In the genomic region with DNA sequence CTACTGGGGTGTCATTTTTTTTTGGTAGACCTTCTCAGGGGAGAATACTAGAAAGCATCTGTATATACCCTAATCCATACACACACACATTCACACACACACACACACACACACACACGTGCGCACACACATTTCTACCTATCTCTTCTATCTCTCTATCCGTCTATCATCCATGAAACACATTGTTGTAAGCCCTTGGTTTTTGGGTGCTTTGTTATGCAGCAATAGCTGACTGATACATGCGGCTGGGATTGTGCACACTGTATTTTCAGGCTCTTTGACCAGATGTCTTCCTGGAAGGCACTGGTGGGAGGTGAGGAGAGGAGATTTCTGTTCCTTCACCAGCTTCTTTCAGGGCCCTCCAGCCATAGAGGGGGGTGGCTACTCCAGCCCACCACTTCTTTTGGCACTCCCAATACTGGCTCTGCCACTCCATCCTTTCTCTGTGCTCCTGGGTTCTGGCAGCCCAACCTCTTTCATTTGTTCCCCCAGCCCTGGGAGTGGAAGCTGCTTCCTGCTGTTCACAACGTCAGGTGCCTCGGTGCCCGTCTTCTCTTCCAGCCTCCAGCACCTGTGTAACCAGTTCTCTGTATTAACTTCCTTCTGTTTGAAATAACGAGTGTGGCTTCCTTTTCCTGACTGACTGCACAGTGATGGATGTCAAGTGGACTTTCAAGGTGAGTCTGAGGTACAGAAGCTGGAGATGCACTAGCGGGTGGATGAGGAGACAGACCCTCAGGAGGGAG, we compare ENCODE assay signal across 22 cellular contexts. TPM values are rescaled to one million over a fixed set of nuclear protein-coding genes. Genes with fewer than 3 reads are reported as not detected.
A peak's percentile ranks its signal among the peaks of the same experiment; 100 is the strongest.
DNase-seq lines count a peak whose midpoint lies in the region; ATAC-seq, FAIRE-seq and TF ChIP-seq lines count a peak whose summit lies in the region.
"Had no signal": no experiment of that assay in that cellular context is flagged by ENCODE, and none has a peak within 500 bp of the region (broad histone marks: within the 10 kb centered on the region; RNA-seq: fewer than 3 reads in every experiment).

No MANE protein-coding gene starts in this region.

- no peaks in the 10 kb centered on the region for H3K36me3 Mint-ChIP-seq in activated naive CD4-positive, alpha-beta T cell treated with anti-CD3 and anti-CD28 coated beads, Interleukin-2, amount 10 ng/mL, durations not matched to agents 7 days and 5 days
- H3K36me3 Mint-ChIP-seq in activated naive CD4-positive, alpha-beta T cell treated with anti-CD3 and anti-CD28 coated beads, Interleukin-2, amount 50 U/mL, for 72 hours, result no peaks in the 10 kb centered on the region

- H3K4me2 ChIP-seq in HCT116 (ENCODE audit: low read length) (no peak overlapping the region), K562 (ENCODE audit: insufficient read depth, low read length) (no peak overlapping the region), osteoblast (ENCODE audit: insufficient read depth, low read length) (no peak overlapping the region)
- H3K4me2 ChIP-seq: KMS-11 had no signal

- H3K4me3 Mint-ChIP-seq in activated naive CD4-positive, alpha-beta T cell treated with anti-CD3 and anti-CD28 coated beads, Interleukin-2, amount 10 ng/mL, durations not matched to agents 7 days and 5 days, result no peak overlapping the region

- no peak for TF ChIP-seq EP300 in K562 (IDR thresholded peaks at IDR 0.05; ENCODE audit: low read length)

- H3K36me3 ChIP-seq in HCT116 (ENCODE audit: control insufficient read depth in 1 of 2, insufficient read depth in 2 of 2, low read length in 2 of 2), result no peaks in the 10 kb centered on the region
- H3K36me3 ChIP-seq in K562 (ENCODE audit: control insufficient read depth, insufficient read depth, low read length), result no peaks in the 10 kb centered on the region
- H3K36me3 ChIP-seq in osteoblast (ENCODE audit: insufficient read depth, low read length), result no peaks in the 10 kb centered on the region
- H3K36me3 ChIP-seq in brain microvascular endothelial cell (replicated peaks), result no peaks in the 10 kb centered on the region
- H3K36me3 ChIP-seq: SJSA1 had no signal

- peaks cover 4% of the 10 kb centered on the region for H3K9me3 Mint-ChIP-seq in activated naive CD4-positive, alpha-beta T cell treated with anti-CD3 and anti-CD28 coated beads, Interleukin-2, amount 10 ng/mL, durations not matched to agents 7 days and 5 days
- peaks cover 0 to 11% of the 10 kb centered on the region in 2 donors for H3K9me3 Mint-ChIP-seq in activated naive CD4-positive, alpha-beta T cell treated with anti-CD3 and anti-CD28 coated beads, Interleukin-2, amount 50 U/mL, for 72 hours

- H3K9me1 ChIP-seq in K562 (ENCODE audit: control insufficient read depth, insufficient read depth, low read length), result no peaks in the 10 kb centered on the region

- H3K27me3 Mint-ChIP-seq in activated naive CD4-positive, alpha-beta T cell treated with anti-CD3 and anti-CD28 coated beads, Interleukin-2, amount 10 ng/mL, durations not matched to agents 7 days and 5 days, result peaks cover 12% of the 10 kb centered on the region

- RAD21 ChIA-PET in HCT116 (lab: Charles Lee; ENCODE audit: low non-redundant PET in 1 of 2, low total read pairs in 2 of 2, uncharacterized antibody in 2 of 2, unreplicated experiment in 2 of 2), result no interaction called here

- H3K79me2 ChIP-seq in HCT116 (ENCODE audit: insufficient read depth, low read length) (no peaks in the 10 kb centered on the region), K562 (ENCODE audit: control insufficient read depth, insufficient read depth, low read length) (no peaks in the 10 kb centered on the region), osteoblast (ENCODE audit: insufficient read depth, low read length) (no peaks in the 10 kb centered on the region)

- H3K9me2 ChIP-seq in HCT116 (ENCODE audit: insufficient read depth), result no peaks in the 10 kb centered on the region

- TF ChIP-seq POLR2A in HCT116 (IDR thresholded peaks at IDR 0.05; ENCODE audit: borderline replicate concordance, extremely low read depth, insufficient read depth, insufficient read length) (no peak), K562 (conservative IDR thresholded peaks at IDR 0.05) (no peak)

- H3K27ac ChIP-seq in HCT116 (ENCODE audit: low read depth, low read length) (no peak overlapping the region), K562 (ENCODE audit: extremely low read depth, low read depth, low read length) (no peak overlapping the region), osteoblast (ENCODE audit: low read depth, low read length) (no peak overlapping the region), brain microvascular endothelial cell (no peak overlapping the region)
- H3K27ac ChIP-seq: HL-60, KMS-11, SJSA1 had no signal

- H4K20me1 ChIP-seq in HCT116 (ENCODE audit: insufficient read depth) (no peaks in the 10 kb centered on the region), K562 (replicated peaks; ENCODE audit: control insufficient read depth, insufficient read depth, low read length) (no peaks in the 10 kb centered on the region), osteoblast (ENCODE audit: insufficient read depth, low read length) (no peaks in the 10 kb centered on the region)

- intact Hi-C loops in HCT116 (cut with micrococcal nuclease), result loop anchor here (5.0 kb wide), 1 partner anchor 135 kb away; a partner anchor contains a TSS
- intact Hi-C loops in K562 (cut with micrococcal nuclease), result no loop called here

- FAIRE-seq in K562 (lab: Jason Lieb, UNC), result no peak
- FAIRE-seq: A204.1, GM12878, RCC 7860 had no signal

- H3K4me3 ChIP-seq in HCT116 (replicated peaks in 1 of 2; ENCODE audit: low read depth in 1 of 2, low read length in 2 of 2) (no peak overlapping the region), K562 (no peak overlapping the region), osteoblast (ENCODE audit: insufficient read depth, low read length) (no peak overlapping the region), brain microvascular endothelial cell (ENCODE audit: low read depth, low read length) (no peak overlapping the region)
- H3K4me3 ChIP-seq: GM12878, SJSA1 had no signal

- POLR2A ChIA-PET in HCT116 (lab: Charles Lee), result no interaction called here
- POLR2A ChIA-PET in K562 (lab: Yijun Ruan, JAX), result no interaction called here

- no peak overlapping the region for H2AFZ ChIP-seq in HCT116 (ENCODE audit: low read depth, low read length, poor library complexity, severe bottlenecking)
- H2AFZ ChIP-seq in K562 (ENCODE audit: low read depth, low read length), result no peak overlapping the region
- no peak overlapping the region for H2AFZ ChIP-seq in osteoblast (ENCODE audit: low read length)

- no peaks in the 10 kb centered on the region for H3K4me1 Mint-ChIP-seq in activated naive CD4-positive, alpha-beta T cell treated with anti-CD3 and anti-CD28 coated beads, Interleukin-2, amount 10 ng/mL, durations not matched to agents 7 days and 5 days

- peak; percentile 16 for DNase-seq in activated naive CD4-positive, alpha-beta T cell treated with anti-CD3 and anti-CD28 coated beads, Interleukin-2, amount 10 ng/mL, durations not matched to agents 7 days and 5 days
- DNase-seq in activated naive CD4-positive, alpha-beta T cell treated with anti-CD3 and anti-CD28 coated beads, Interleukin-2, amount 50 U/mL, for 72 hours (ENCODE audit: low spot score in 2 of 2), result no peak
- no peak for DNase-seq in HCT116 (ENCODE audit: low read depth, low spot score)
- no peak for DNase-seq in K562 (ENCODE audit: extremely low read depth in 1 of 4, low spot score in 3 of 4)
- peak; percentile 23 for DNase-seq in osteoblast (ENCODE audit: insufficient read length, low spot score, missing footprints)
- no peak for DNase-seq in brain microvascular endothelial cell
- DNase-seq in GM03348 (ENCODE audit: low spot score), result no peak
- DNase-seq in putamen (ENCODE audit: low spot score), result no peak
- DNase-seq: DMS79 treated with DMSO at 0.1 percent for 48 hours, H7, NCI-H1105, NCI-H146, NCI-H2029, NCI-H226, NCI-H510A treated with DMSO at 0.1 percent for 48 hours, NCI-H82 had no signal

- WGBS in K562 (ENCODE audit: insufficient coverage, low coverage, missing lambda C conversion rate), result 12% methylated on average over 9 of the region's 9 CpGs

- in situ Hi-C loops in K562 (cut with MboI), result no loop called here
- in situ Hi-C loops in brain microvascular endothelial cell (cut with HindIII; ENCODE audit: low pct_ligation_motif_present, low sequenced_read_pairs), result no loop called here

- peaks cover 13 to 31% of the 10 kb centered on the region in 2 experiments for H3K4me1 ChIP-seq in HCT116 (ENCODE audit: control insufficient read depth in 1 of 2, insufficient read depth in 2 of 2, low read length in 2 of 2)
- peaks cover 0 to 5% of the 10 kb centered on the region in 2 experiments; a peak in 2 of 5 replicates for H3K4me1 ChIP-seq in K562 (replicated peaks in 1 of 2; ENCODE audit: control insufficient read depth in 2 of 2, insufficient read depth in 2 of 2, low read length in 2 of 2)
- peaks cover 10% of the 10 kb centered on the region for H3K4me1 ChIP-seq in osteoblast (ENCODE audit: insufficient read depth, low read length)

- TF ChIP-seq CTCF in HCT116 (IDR thresholded peaks at IDR 0.05 in 2 of 3, conservative IDR thresholded peaks at IDR 0.05 in 1 of 3; ENCODE audit: borderline replicate concordance in 1 of 3, insufficient read depth in 1 of 3, low read depth in 2 of 3, low read length in 2 of 3) (no peak), K562 (IDR thresholded peaks at IDR 0.05 in 2 of 3, conservative IDR thresholded peaks at IDR 0.05 in 1 of 3; ENCODE audit: insufficient read depth in 2 of 3, low read depth in 1 of 3, low read length in 3 of 3) (no peak), osteoblast (IDR thresholded peaks at IDR 0.05; ENCODE audit: extremely low read depth, low read depth, low read length) (no peak), brain microvascular endothelial cell (IDR thresholded peaks at IDR 0.05; ENCODE audit: low read depth, low read length, missing control alignments) (no peak)

- no peak for TF ChIP-seq RAD21 in HCT116 (IDR thresholded peaks at IDR 0.05; ENCODE audit: low read depth)
- no peak for TF ChIP-seq RAD21 in K562 (CRISPR knock-in tag; conservative IDR thresholded peaks at IDR 0.05 in 1 of 2, IDR thresholded peaks at IDR 0.05 in 1 of 2)

- no peak for ATAC-seq in activated naive CD4-positive, alpha-beta T cell treated with anti-CD3 and anti-CD28 coated beads, Interleukin-2, amount 50 U/mL, for 72 hours
- no peak for ATAC-seq in HCT116
- ATAC-seq in K562, result no peak
- ATAC-seq: GM12878 had no signal

- no peak overlapping the region for H3K9ac ChIP-seq in HCT116 (ENCODE audit: low read length)
- H3K9ac ChIP-seq in K562 (ENCODE audit: insufficient read depth in 1 of 2, low read depth in 2 of 2, low read length in 2 of 2), result no peak overlapping the region
- H3K9ac ChIP-seq: KMS-11 had no signal

- BruUV-seq in HCT116 (replicated peaks; lab: Mats Ljungman, UMichigan) (no TSS peak), K562 (replicated peaks; lab: Mats Ljungman, UMichigan) (no TSS peak)

- no peak overlapping the region for H3K27ac Mint-ChIP-seq in activated naive CD4-positive, alpha-beta T cell treated with anti-CD3 and anti-CD28 coated beads, Interleukin-2, amount 10 ng/mL, durations not matched to agents 7 days and 5 days
- no peak overlapping the region for H3K27ac Mint-ChIP-seq in activated naive CD4-positive, alpha-beta T cell treated with anti-CD3 and anti-CD28 coated beads, Interleukin-2, amount 50 U/mL, for 72 hours

- no peaks in the 10 kb centered on the region for H3K27me3 ChIP-seq in HCT116 (ENCODE audit: insufficient read depth, low read length)
- H3K27me3 ChIP-seq in K562 (ENCODE audit: control insufficient read depth in 2 of 2, insufficient read depth in 2 of 2, low read length in 2 of 2), result peaks cover 17 to 46% of the 10 kb centered on the region in 2 experiments
- peaks cover 9% of the 10 kb centered on the region for H3K27me3 ChIP-seq in osteoblast (ENCODE audit: insufficient read depth, low read length)
- H3K27me3 ChIP-seq in brain microvascular endothelial cell (replicated peaks), result no peaks in the 10 kb centered on the region
- H3K27me3 ChIP-seq: SJSA1 had no signal

- CTCF ChIA-PET in activated naive CD4-positive, alpha-beta T cell treated with anti-CD3 and anti-CD28 coated beads, Interleukin-2, amount 10 ng/mL, durations not matched to agents 7 days and 5 days (lab: Charles Lee), result no interaction called here
- CTCF ChIA-PET in HCT116 (lab: Charles Lee), result no interaction called here
- CTCF ChIA-PET in K562 (lab: Yijun Ruan, JAX; ENCODE audit: low intra/inter-chr PET ratio), result no interaction called here

- peaks cover 0 to 7% of the 10 kb centered on the region in 2 experiments; a peak in 1 of 4 replicates for H3K9me3 ChIP-seq in HCT116 (ENCODE audit: control insufficient read depth in 1 of 2, insufficient read depth in 1 of 2, low read depth in 1 of 2, low read length in 2 of 2)
- H3K9me3 ChIP-seq in K562 (replicated peaks; ENCODE audit: control insufficient read depth, insufficient read depth, low read depth, low read length), result peaks cover 5% of the 10 kb centered on the region
- H3K9me3 ChIP-seq in osteoblast (ENCODE audit: low read depth, low read length), result no peaks in the 10 kb centered on the region
- H3K9me3 ChIP-seq: SJSA1 had no signal

RNA-seq across cellular contexts. Expression of a gene that starts 12.4 kb away (rescaled TPM):
- not detected for total RNA-seq in activated naive CD4-positive, alpha-beta T cell treated with anti-CD3 and anti-CD28 coated beads, Interleukin-2, amount 50 U/mL, for 72 hours
- 0.47 TPM for total RNA-seq in HCT116 (2021; ENCODE audit: unreplicated experiment)
- 0.09 and 0.25 TPM in 2 replicates for polyA plus RNA-seq in HCT116 (2012)
- 0.05 and 0.49 TPM in 2 replicates for total RNA-seq in K562 (2011; cell fraction: chromatin; rRNA removed; ENCODE audit: low replicate concordance)
- under 0.01 TPM in 1 of 2 replicates, not detected in the other for total RNA-seq in K562 (2011; cell fraction: nucleolus; rRNA removed)
- total RNA-seq in K562 (2011; cell fraction: nucleoplasm; rRNA removed), result 0.08 and 0.59 TPM in 2 replicates
- total RNA-seq in K562 (2014; rRNA removed), result not detected in 2 replicates
- total RNA-seq in K562 (2014; rRNA removed; fragmentation: Illumina TruSeq; extraction: Trizol), result not detected in 2 replicates
- not detected in 2 replicates for total RNA-seq in K562 (2015; rRNA removed; fragmentation: Illumina TruSeq; extraction: Trizol)
- 0.18 and 0.38 TPM in 2 replicates for total RNA-seq in K562 (2021)
- not detected in 2 replicates for polyA plus RNA-seq in K562 (2011; rRNA removed)
- not detected in 2 replicates for polyA plus RNA-seq in K562 (2011; cell fraction: cytosol; rRNA removed)
- polyA plus RNA-seq in K562 (2011; cell fraction: nucleus; rRNA removed), result not detected in 2 replicates
- 0.04 TPM in 1 of 2 replicates, not detected in the other for polyA plus RNA-seq in K562 (2012)
- polyA plus RNA-seq in K562 (2014; fragmentation: Illumina TruSeq; extraction: Trizol), result under 0.01 TPM in 1 of 2 replicates, not detected in the other
- not detected for polyA plus RNA-seq in K562 (2014; fragmentation: Nextera tagmentation; extraction: Ambion mirVana)
- polyA plus RNA-seq in K562 (2014; rRNA removed), result not detected in 2 replicates
- polyA minus RNA-seq in K562 (2011; rRNA and poly(A)+ RNA removed), result not detected in 2 replicates
- not detected in 2 replicates for polyA minus RNA-seq in K562 (2011; cell fraction: cytosol; rRNA and poly(A)+ RNA removed)
- not detected in 2 replicates for polyA minus RNA-seq in K562 (2011; cell fraction: nucleus; rRNA and poly(A)+ RNA removed)
- not detected in 2 replicates for total RNA-seq in osteoblast
- total RNA-seq: H7, SJSA1 had no signal
- polyA plus RNA-seq: GM12878 had no signal

RNA-seq across cellular contexts. Expression of a gene that starts 25.7 kb away (rescaled TPM):
- total RNA-seq in activated naive CD4-positive, alpha-beta T cell treated with anti-CD3 and anti-CD28 coated beads, Interleukin-2, amount 50 U/mL, for 72 hours, result not detected
- total RNA-seq in HCT116 (2021; ENCODE audit: unreplicated experiment) (0.02 TPM), K562 (2014; rRNA removed) (not detected in 2 replicates), K562 (2014; rRNA removed; fragmentation: Illumina TruSeq; extraction: Trizol) (not detected in 2 replicates), K562 (2015; rRNA removed; fragmentation: Illumina TruSeq; extraction: Trizol) (not detected in 2 replicates), K562 (2021) (0.16 TPM in 1 of 2 replicates, not detected in the other), osteoblast (not detected in 2 replicates)
- polyA plus RNA-seq in HCT116 (2012), result 0.21 and 0.36 TPM in 2 replicates
- not detected in 2 replicates for total RNA-seq in K562 (2011; cell fraction: chromatin; rRNA removed; ENCODE audit: low replicate concordance)
- total RNA-seq in K562 (2011; cell fraction: nucleolus; rRNA removed), result not detected in 2 replicates
- total RNA-seq in K562 (2011; cell fraction: nucleoplasm; rRNA removed), result not detected in 2 replicates
- polyA plus RNA-seq in K562 (2011; rRNA removed) (not detected in 2 replicates), K562 (2014; fragmentation: Illumina TruSeq; extraction: Trizol) (not detected in 2 replicates), K562 (2014; fragmentation: Nextera tagmentation; extraction: Ambion mirVana) (not detected), K562 (2014; rRNA removed) (0.01 TPM in 1 of 2 replicates, not detected in the other)
- not detected in 2 replicates for polyA plus RNA-seq in K562 (2011; cell fraction: cytosol; rRNA removed)
- polyA plus RNA-seq in K562 (2011; cell fraction: nucleus; rRNA removed), result not detected in 2 replicates
- polyA plus RNA-seq in K562 (2012), result 0.03 and 0.06 TPM in 2 replicates
- polyA minus RNA-seq in K562 (2011; rRNA and poly(A)+ RNA removed), result not detected in 2 replicates
- polyA minus RNA-seq in K562 (2011; cell fraction: cytosol; rRNA and poly(A)+ RNA removed), result not detected in 2 replicates
- not detected in 2 replicates for polyA minus RNA-seq in K562 (2011; cell fraction: nucleus; rRNA and poly(A)+ RNA removed)
- total RNA-seq: H7, SJSA1 had no signal

Comparison
In these comparisons a context has a peak if more than half of its experiments do, and no peak if none do; other contexts are left out.
1. DNase-seq: peak in activated naive CD4-positive, alpha-beta T cell treated with anti-CD3 and anti-CD28 coated beads, Interleukin-2, amount 10 ng/mL, durations not matched to agents 7 days and 5 days (single experiment) and osteoblast (single experiment); none in activated naive CD4-positive, alpha-beta T cell treated with anti-CD3 and anti-CD28 coated beads, Interleukin-2, amount 50 U/mL, for 72 hours (0 of 2), HCT116 (single experiment), K562 (0 of 4), brain microvascular endothelial cell (single experiment), GM03348 (single experiment) and putamen (single experiment).